Comparison of ENCODE assay signal across 1 cellular context in genomic region chr16:67804853-67805542, GRCh38.
TF ChIP-seq lines count a peak whose summit lies in the region.

No MANE protein-coding gene starts in this region.

TF ChIP-seq in HepG2, 621 proteins besides CTCF, POLR2A, EP300 and RAD21 (continued from another document and continues in another):
- TF ChIP-seq ZNF646 (CRISPR knock-in tag; IDR thresholded peaks at IDR 0.05) (0 out of 2 replicates have a peak, but pooled peaks have one; percentile 37), ARID4A (CRISPR knock-in tag; IDR thresholded peaks at IDR 0.05; ENCODE audit: borderline replicate concordance) (peak; percentile 65; the same call in 1 of the 2 replicates), ZNF878 (CRISPR knock-in tag; IDR thresholded peaks at IDR 0.05) (0 out of 2 replicates have a peak, but pooled peaks have one; percentile 7), MNT (IDR thresholded peaks at IDR 0.05) (peak; percentile 51; the same call in 1 of the 2 replicates), ZNF354B (CRISPR knock-in tag; IDR thresholded peaks at IDR 0.05) (no peak), ZBTB21 (CRISPR knock-in tag; IDR thresholded peaks at IDR 0.05) (0 out of 2 replicates have a peak, but pooled peaks have one; percentile 19), HMG20B (CRISPR knock-in tag; conservative IDR thresholded peaks at IDR 0.05) (no peak), NAIF1 (CRISPR knock-in tag; IDR thresholded peaks at IDR 0.05; ENCODE audit: borderline replicate concordance) (0 out of 2 replicates have a peak, but pooled peaks have one; percentile 6), ZFX (CRISPR knock-in tag; IDR thresholded peaks at IDR 0.05; ENCODE audit: low read depth) (peak; percentile 28; the same call in 1 of the 2 replicates), TFAP4 (IDR thresholded peaks at IDR 0.05; ENCODE audit: borderline replicate concordance, low read depth) (peak; percentile 74; the same call in 1 of the 2 replicates), ARID5B (CRISPR knock-in tag; IDR thresholded peaks at IDR 0.05) (peak; percentile 59), ZNF816 (CRISPR knock-in tag; IDR thresholded peaks at IDR 0.05; ENCODE audit: borderline replicate concordance) (0 out of 2 replicates have a peak, but pooled peaks have one; percentile 10), MIXL1 (CRISPR knock-in tag; IDR thresholded peaks at IDR 0.05) (0 out of 2 replicates have a peak, but pooled peaks have one; percentile 10), SOX6 (IDR thresholded peaks at IDR 0.05) (no peak), SOX6 (CRISPR knock-in tag; IDR thresholded peaks at IDR 0.05) (peak; percentile 33; the same call in 1 of the 2 replicates), ZNF644 (CRISPR knock-in tag; IDR thresholded peaks at IDR 0.05; ENCODE audit: low read depth) (0 out of 2 replicates have a peak, but pooled peaks have one; percentile 10), ZNF580 (CRISPR knock-in tag; IDR thresholded peaks at IDR 0.05; ENCODE audit: borderline replicate concordance, low read depth) (peak; percentile 8; the same call in 1 of the 2 replicates), TCF7L2 (IDR thresholded peaks at IDR 0.05; ENCODE audit: low read depth, low read length) (no peak), FOXP1 (IDR thresholded peaks at IDR 0.05) (no peak), FOXP1 (CRISPR knock-in tag; IDR thresholded peaks at IDR 0.05) (peak; percentile 74), KLF16 (CRISPR knock-in tag; IDR thresholded peaks at IDR 0.05) (peak in 1 of 2 experiments; percentile 48; a peak in 1 of 4 replicates), PHF21A (CRISPR knock-in tag; IDR thresholded peaks at IDR 0.05) (peak; percentile 27; the same call in 1 of the 2 replicates), ZSCAN9 (CRISPR knock-in tag; IDR thresholded peaks at IDR 0.05; ENCODE audit: borderline replicate concordance) (peak; percentile 33; the same call in 1 of the 2 replicates), FOXA3 (CRISPR knock-in tag; IDR thresholded peaks at IDR 0.05) (peak; percentile 73), TCF7 (IDR thresholded peaks at IDR 0.05; ENCODE audit: low read depth) (peak; percentile 53; the same call in 1 of the 2 replicates), FOXA1 (IDR thresholded peaks at IDR 0.05) (no peak), FOXA1 (CRISPR knock-in tag; IDR thresholded peaks at IDR 0.05) (peak; percentile 71), RXRB (CRISPR knock-in tag; IDR thresholded peaks at IDR 0.05; ENCODE audit: borderline replicate concordance) (peak; percentile 47; the same call in 1 of the 2 replicates), ZNF18 (CRISPR knock-in tag; IDR thresholded peaks at IDR 0.05; ENCODE audit: insufficient replicate concordance) (peak; percentile 32), ZBTB25 (CRISPR knock-in tag; IDR thresholded peaks at IDR 0.05) (peak; percentile 40; the same call in 1 of the 2 replicates)
